ENCODE assay signal across 21 cellular contexts in the genomic region with DNA sequence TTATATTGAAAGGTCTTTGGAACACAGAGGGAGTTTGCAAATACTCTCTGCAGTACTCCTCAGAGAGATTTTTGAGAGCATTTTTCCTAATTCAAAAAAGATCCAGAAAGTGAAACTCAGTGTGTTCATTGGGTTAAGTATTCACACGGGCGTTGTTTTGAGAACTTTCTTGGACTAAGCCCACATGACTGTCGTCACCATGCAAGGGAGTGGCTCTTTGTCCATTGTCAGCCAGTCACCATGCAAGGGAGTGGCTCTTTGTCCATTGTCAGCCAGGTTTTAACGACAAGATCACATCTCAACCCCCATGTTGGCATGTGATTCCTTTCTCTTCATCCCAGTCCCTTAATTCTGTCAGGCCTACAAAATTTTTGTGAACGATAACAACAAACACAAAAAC.
DNase-seq lines count a peak whose midpoint lies in the region; ATAC-seq, FAIRE-seq and TF ChIP-seq lines count a peak whose summit lies in the region.
"Had no signal": no experiment of that assay in that cellular context is flagged by ENCODE, and none has a peak within 500 bp of the region (broad histone marks: within the 10 kb centered on the region; RNA-seq: fewer than 3 reads in every experiment).

No MANE protein-coding gene starts in this region.

- H3K36me3 Mint-ChIP-seq in astrocyte (ENCODE audit: low read depth, unreplicated experiment) (peaks cover 2% of the 10 kb centered on the region), endothelial cell (ENCODE audit: low read depth, unreplicated experiment) (no peaks in the 10 kb centered on the region)
- H3K36me3 Mint-ChIP-seq: activated naive CD8-positive, alpha-beta T cell treated with anti-CD3 and anti-CD28 coated beads for 36 hours; stimulated activated effector memory CD8-positive, alpha-beta T cell treated with anti-CD3 and anti-CD28 coated beads, Interleukin-12 subunit alpha, Interleukin-12 subunit beta, amount 100 ng/mL, for 72 hours had no signal

- no peaks in the 10 kb centered on the region for H4K20me1 ChIP-seq in astrocyte (ENCODE audit: insufficient read depth, low read length)

- no peak overlapping the region for H3K9ac ChIP-seq in astrocyte (ENCODE audit: low read length)
- H3K9ac ChIP-seq: SK-N-SH had no signal

- H3K4me1 Mint-ChIP-seq in astrocyte (ENCODE audit: low read depth, unreplicated experiment) (no peaks in the 10 kb centered on the region), endothelial cell (ENCODE audit: unreplicated experiment) (no peaks in the 10 kb centered on the region)

- TF ChIP-seq CTCF in astrocyte (IDR thresholded peaks at IDR 0.05; ENCODE audit: insufficient read depth, low read depth, low read length) (no peak), heart right ventricle (IDR thresholded peaks at IDR 0.05) (no peak), endothelial cell (IDR thresholded peaks at IDR 0.05; ENCODE audit: unreplicated experiment) (no peak)

- no peak overlapping the region for H2AFZ ChIP-seq in astrocyte (ENCODE audit: low read depth, low read length)

- H3K27ac ChIP-seq in astrocyte (ENCODE audit: low read depth, low read length) = no peak overlapping the region
- H3K27ac ChIP-seq in heart right ventricle = peak overlapping the region in 3 of 10 donors; percentile 15 to 37 (median 37)
- H3K27ac ChIP-seq in small intestine (ENCODE audit: low read depth in 1 of 2, low read length in 1 of 2) = peak overlapping the region in 1 of 2 donors; percentile 7
- H3K27ac ChIP-seq: neutrophil, sigmoid colon had no signal

- H3K9me3 ChIP-seq in astrocyte (ENCODE audit: insufficient read depth, low read depth, low read length) = no peaks in the 10 kb centered on the region
- no peaks in the 10 kb centered on the region for H3K9me3 ChIP-seq in heart right ventricle
- H3K9me3 ChIP-seq in small intestine (ENCODE audit: control insufficient read depth, low read depth) = no peaks in the 10 kb centered on the region
- H3K9me3 ChIP-seq: neutrophil, sigmoid colon, SK-N-SH had no signal

- DNase-seq in GM04503 (ENCODE audit: low read depth) (peak; percentile 53), astrocyte (ENCODE audit: low read depth) (no peak), heart right ventricle (peak in 1 of 2 donors; percentile 23), small intestine (peak; percentile 59), pons (ENCODE audit: low spot score) (no peak), endothelial cell (ENCODE audit: low spot score) (no peak), HPDE6-E6E7 (ENCODE audit: extremely low spot score) (no peak)
- DNase-seq: activated CD4-positive, alpha-beta T cell treated with anti-CD3 and anti-CD28 coated beads, Interleukin-2, amount 10 ng/mL, durations not matched to agents 24 days and 14 days; activated naive CD8-positive, alpha-beta T cell treated with anti-CD3 and anti-CD28 coated beads for 36 hours; activated T-cell treated with anti-CD3 and anti-CD28 coated beads, Interleukin-2, amount 50 U/mL, for 1 hour; C1 segment of cervical spinal cord; DND-41; NCI-H1092 treated with DMSO at 0.1 percent for 48 hours; sigmoid colon had no signal

- intact Hi-C loops in heart right ventricle (cut with DNase I) = loop anchor here in 4 of 10 donors (10.0 kb wide), 2 partner anchors 513 to 623 kb away; a partner anchor contains a TSS

- H3K27ac Mint-ChIP-seq in astrocyte (ENCODE audit: unreplicated experiment) = peak overlapping the region; percentile 20
- H3K27ac Mint-ChIP-seq in endothelial cell (ENCODE audit: unreplicated experiment) = no peak overlapping the region
- H3K27ac Mint-ChIP-seq: activated CD4-positive, alpha-beta T cell treated with anti-CD3 and anti-CD28 coated beads, Interleukin-2, amount 10 ng/mL, durations not matched to agents 24 days and 14 days; activated naive CD8-positive, alpha-beta T cell treated with anti-CD3 and anti-CD28 coated beads for 36 hours; stimulated activated effector memory CD8-positive, alpha-beta T cell treated with anti-CD3 and anti-CD28 coated beads, Interleukin-12 subunit alpha, Interleukin-12 subunit beta, amount 100 ng/mL, for 72 hours had no signal

- FAIRE-seq in astrocyte (lab: Jason Lieb, UNC) (no peak), small intestine (lab: Jason Lieb, UNC) (no peak)
- FAIRE-seq: endothelial cell of umbilical vein, GM12878 had no signal

- H3K79me2 ChIP-seq in astrocyte (ENCODE audit: insufficient read depth, low read length) = no peaks in the 10 kb centered on the region

- 41 to 48% methylated on average over 5 of the region's 5 CpGs for WGBS in heart right ventricle, 2 donors
- WGBS in small intestine, 3 donors = 34 to 43% (median 39%) methylated on average over 5 of the region's 5 CpGs

- no peaks in the 10 kb centered on the region for H3K27me3 ChIP-seq in astrocyte (ENCODE audit: insufficient read depth, low read length)
- peaks cover 0 to 3% (median 0%) of the 10 kb centered on the region in 7 donors for H3K27me3 ChIP-seq in heart right ventricle
- no peaks in the 10 kb centered on the region for H3K27me3 ChIP-seq in small intestine (ENCODE audit: control insufficient read depth in 2 of 2, insufficient read depth in 2 of 2, low read length in 2 of 2)
- H3K27me3 ChIP-seq: sigmoid colon had no signal

- no peaks in the 10 kb centered on the region for H3K4me1 ChIP-seq in astrocyte (ENCODE audit: insufficient read depth, low read length)
- H3K4me1 ChIP-seq in heart right ventricle = peaks cover 0 to 16% (median 0%) of the 10 kb centered on the region in 9 donors
- H3K4me1 ChIP-seq in small intestine (ENCODE audit: control insufficient read depth in 2 of 2, insufficient read depth in 1 of 2, low read depth in 1 of 2, low read length in 1 of 2) = no peaks in the 10 kb centered on the region
- H3K4me1 ChIP-seq: sigmoid colon had no signal

- H3K27me3 Mint-ChIP-seq in astrocyte (ENCODE audit: low read depth, unreplicated experiment) = peaks cover 12% of the 10 kb centered on the region
- peaks cover 9% of the 10 kb centered on the region for H3K27me3 Mint-ChIP-seq in endothelial cell (ENCODE audit: unreplicated experiment)
- H3K27me3 Mint-ChIP-seq: activated naive CD8-positive, alpha-beta T cell treated with anti-CD3 and anti-CD28 coated beads for 36 hours had no signal

- H3K4me2 ChIP-seq in astrocyte (ENCODE audit: low read length) = no peak overlapping the region
- H3K4me2 ChIP-seq: SK-N-SH had no signal

- H3K4me3 ChIP-seq in astrocyte (ENCODE audit: insufficient read depth, low read depth, low read length) = no peak overlapping the region
- H3K4me3 ChIP-seq in heart right ventricle = no peak overlapping the region
- no peak overlapping the region for H3K4me3 ChIP-seq in small intestine (ENCODE audit: low read depth in 1 of 2, low read length in 2 of 2)
- H3K4me3 ChIP-seq: GM12878, sigmoid colon had no signal

- H3K9me3 Mint-ChIP-seq in astrocyte (ENCODE audit: unreplicated experiment) = peaks cover 11% of the 10 kb centered on the region
- H3K9me3 Mint-ChIP-seq in endothelial cell (ENCODE audit: unreplicated experiment) = peaks cover 5% of the 10 kb centered on the region
- H3K9me3 Mint-ChIP-seq: activated CD4-positive, alpha-beta T cell treated with anti-CD3 and anti-CD28 coated beads, Interleukin-2, amount 10 ng/mL, durations not matched to agents 24 days and 14 days; activated naive CD8-positive, alpha-beta T cell treated with anti-CD3 and anti-CD28 coated beads for 36 hours; central memory CD8-positive, alpha-beta T cell; stimulated activated effector memory CD8-positive, alpha-beta T cell treated with anti-CD3 and anti-CD28 coated beads, Interleukin-12 subunit alpha, Interleukin-12 subunit beta, amount 100 ng/mL, for 72 hours had no signal

- H3K36me3 ChIP-seq in astrocyte (ENCODE audit: insufficient read depth, low read length) (no peaks in the 10 kb centered on the region), heart right ventricle (no peaks in the 10 kb centered on the region), small intestine (ENCODE audit: control insufficient read depth in 2 of 2, insufficient read depth in 2 of 2, low read length in 2 of 2) (no peaks in the 10 kb centered on the region)
- H3K36me3 ChIP-seq: neutrophil, sigmoid colon had no signal

- H3K4me3 Mint-ChIP-seq in astrocyte (ENCODE audit: unreplicated experiment) (no peak overlapping the region), endothelial cell (ENCODE audit: unreplicated experiment) (no peak overlapping the region)
- H3K4me3 Mint-ChIP-seq: activated CD4-positive, alpha-beta T cell treated with anti-CD3 and anti-CD28 coated beads, Interleukin-2, amount 10 ng/mL, durations not matched to agents 24 days and 14 days; activated naive CD8-positive, alpha-beta T cell treated with anti-CD3 and anti-CD28 coated beads for 36 hours; central memory CD8-positive, alpha-beta T cell; stimulated activated effector memory CD8-positive, alpha-beta T cell treated with anti-CD3 and anti-CD28 coated beads, Interleukin-12 subunit alpha, Interleukin-12 subunit beta, amount 100 ng/mL, for 72 hours had no signal

- ATAC-seq in heart right ventricle (peak in 6 of 8 donors; percentile 36 to 73 (median 64)), HG03378 (IDR thresholded peaks at IDR 0.05; ENCODE audit: unreplicated experiment) (no peak)
- ATAC-seq: GM12878; stimulated activated effector memory CD8-positive, alpha-beta T cell treated with anti-CD3 and anti-CD28 coated beads, Interleukin-12 subunit alpha, Interleukin-12 subunit beta, amount 100 ng/mL, for 72 hours had no signal

Comparison
In these comparisons a context has a peak if more than half of its experiments do, and no peak if none do; other contexts are left out.
1. DNase-seq: peak in GM04503 (single experiment) and small intestine (single experiment); none in astrocyte (single experiment), pons (single experiment), endothelial cell (single experiment) and HPDE6-E6E7 (single experiment).